ENCODE assay signal across 1 cellular context in the genomic region with DNA sequence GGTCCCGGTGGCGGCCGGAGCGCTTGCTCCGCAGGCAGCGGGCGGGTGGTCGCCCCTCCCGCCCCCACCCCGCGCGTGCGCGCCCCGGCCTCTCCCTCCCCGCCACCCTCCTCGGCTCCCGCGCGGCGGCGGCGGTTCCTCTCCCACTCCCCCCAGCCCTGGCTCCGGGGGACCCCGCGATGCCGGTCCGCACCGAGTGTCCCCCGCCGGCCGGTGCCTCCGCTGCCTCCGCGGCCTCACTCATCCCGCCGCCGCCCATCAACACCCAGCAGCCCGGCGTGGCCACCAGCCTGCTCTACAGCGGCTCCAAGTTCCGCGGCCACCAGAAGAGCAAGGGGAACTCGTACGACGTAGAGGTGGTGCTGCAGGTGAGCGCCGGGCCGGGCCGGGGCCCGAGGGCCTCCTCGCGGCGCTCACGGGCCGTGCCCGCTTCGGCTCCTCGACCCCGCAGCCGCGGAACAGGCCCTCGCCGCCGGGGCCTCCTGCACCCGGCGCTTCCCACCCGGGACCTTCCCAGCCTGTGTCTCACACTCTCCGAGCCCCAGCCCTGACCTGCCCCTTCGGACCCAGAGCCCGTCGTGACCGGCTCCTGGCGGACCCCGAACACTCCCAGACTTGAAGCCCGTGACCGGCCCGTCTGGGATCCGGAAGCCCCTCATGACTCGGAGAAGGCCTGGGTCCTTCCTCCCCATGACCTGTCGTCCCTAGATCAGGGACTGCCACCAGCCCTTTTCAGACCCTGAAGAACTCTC.
TF ChIP-seq lines count a peak whose summit lies in the region.

No MANE protein-coding gene starts in this region.

TF ChIP-seq in HepG2, 621 proteins besides CTCF, POLR2A, EP300 and RAD21 (continued from another document and continues in another):
- TF ChIP-seq ZNF777 (CRISPR knock-in tag; IDR thresholded peaks at IDR 0.05) (peak; percentile 43; the same call in 1 of the 2 replicates), ZNF557 (CRISPR knock-in tag; IDR thresholded peaks at IDR 0.05) (no peak), ATRX (CRISPR knock-in tag; IDR thresholded peaks at IDR 0.05; ENCODE audit: borderline replicate concordance) (no peak), ZFY (CRISPR knock-in tag; IDR thresholded peaks at IDR 0.05) (peak; percentile 66), SOX6 (IDR thresholded peaks at IDR 0.05) (no peak), SOX6 (CRISPR knock-in tag; IDR thresholded peaks at IDR 0.05) (no peak), ZNF547 (CRISPR knock-in tag; IDR thresholded peaks at IDR 0.05) (no peak; the same call in 1 of the 2 replicates), MIER2 (CRISPR knock-in tag; IDR thresholded peaks at IDR 0.05) (no peak), ZFP1 (CRISPR knock-in tag; IDR thresholded peaks at IDR 0.05) (no peak), ZNF773 (CRISPR knock-in tag; IDR thresholded peaks at IDR 0.05; ENCODE audit: borderline replicate concordance) (no peak), CAMTA2 (CRISPR knock-in tag; IDR thresholded peaks at IDR 0.05; ENCODE audit: borderline replicate concordance) (no peak), FOXK1 (CRISPR knock-in tag; IDR thresholded peaks at IDR 0.05; ENCODE audit: borderline replicate concordance, low read depth) (no peak), ZNF564 (CRISPR knock-in tag; IDR thresholded peaks at IDR 0.05) (0 out of 2 replicates have a peak, but pooled peaks have one; percentile 19), ZNF550 (CRISPR knock-in tag; IDR thresholded peaks at IDR 0.05; ENCODE audit: borderline replicate concordance) (no peak), NFYC (CRISPR knock-in tag; IDR thresholded peaks at IDR 0.05) (no peak), KLF15 (CRISPR knock-in tag; IDR thresholded peaks at IDR 0.05; ENCODE audit: borderline replicate concordance) (no peak), AGO1 (IDR thresholded peaks at IDR 0.05; ENCODE audit: low read depth, low read length, poor library complexity, severe bottlenecking) (no peak), SYNCRIP (IDR thresholded peaks at IDR 0.05; ENCODE audit: insufficient read depth, low read depth, low read length) (no peak), NR3C1 (CRISPR knock-in tag; IDR thresholded peaks at IDR 0.05) (no peak), CCDC6 (CRISPR knock-in tag; IDR thresholded peaks at IDR 0.05) (0 out of 2 replicates have a peak, but pooled peaks have one; percentile 3), NAIF1 (CRISPR knock-in tag; IDR thresholded peaks at IDR 0.05; ENCODE audit: borderline replicate concordance) (no peak), MED8 (CRISPR knock-in tag; IDR thresholded peaks at IDR 0.05; ENCODE audit: insufficient replicate concordance) (no peak), ZNF670 (CRISPR knock-in tag; IDR thresholded peaks at IDR 0.05; ENCODE audit: borderline replicate concordance) (no peak; the same call in 1 of the 2 replicates), NONO (IDR thresholded peaks at IDR 0.05) (no peak), NONO (CRISPR knock-in tag; conservative IDR thresholded peaks at IDR 0.05) (no peak), ZSCAN29 (CRISPR knock-in tag; conservative IDR thresholded peaks at IDR 0.05) (no peak), ZNF33B (CRISPR knock-in tag; IDR thresholded peaks at IDR 0.05) (0 out of 2 replicates have a peak, but pooled peaks have one; percentile 70), ZMAT5 (CRISPR knock-in tag; IDR thresholded peaks at IDR 0.05; ENCODE audit: borderline replicate concordance, low read depth) (no peak), TBX2 (CRISPR knock-in tag; IDR thresholded peaks at IDR 0.05; ENCODE audit: borderline replicate concordance) (no peak), CCAR2 (optimal IDR thresholded peaks at IDR 0.05; ENCODE audit: low read depth, low read length) (no peak), FOXA1 (IDR thresholded peaks at IDR 0.05) (no peak), FOXA1 (CRISPR knock-in tag; IDR thresholded peaks at IDR 0.05) (no peak), ZNF577 (CRISPR knock-in tag; IDR thresholded peaks at IDR 0.05; ENCODE audit: borderline replicate concordance, low read depth) (no peak), ZNF34 (CRISPR knock-in tag; IDR thresholded peaks at IDR 0.05; ENCODE audit: borderline replicate concordance) (no peak), SP2 (CRISPR knock-in tag; IDR thresholded peaks at IDR 0.05) (0 out of 2 replicates have a peak, but pooled peaks have one; percentile 14), AHR (CRISPR knock-in tag; IDR thresholded peaks at IDR 0.05) (no peak), BCL6 (CRISPR knock-in tag; IDR thresholded peaks at IDR 0.05) (0 out of 2 replicates have a peak, but pooled peaks have one; percentile 4), ZNF530 (CRISPR knock-in tag; IDR thresholded peaks at IDR 0.05; ENCODE audit: low read depth) (no peak), ZNF414 (CRISPR knock-in tag; IDR thresholded peaks at IDR 0.05) (peak; percentile 33; the same call in 1 of the 2 replicates), ZNF740 (CRISPR knock-in tag; IDR thresholded peaks at IDR 0.05) (no peak), DPF2 (CRISPR knock-in tag; IDR thresholded peaks at IDR 0.05; ENCODE audit: borderline replicate concordance, low read depth) (no peak)
- TF ChIP-seq, protein P1, sequence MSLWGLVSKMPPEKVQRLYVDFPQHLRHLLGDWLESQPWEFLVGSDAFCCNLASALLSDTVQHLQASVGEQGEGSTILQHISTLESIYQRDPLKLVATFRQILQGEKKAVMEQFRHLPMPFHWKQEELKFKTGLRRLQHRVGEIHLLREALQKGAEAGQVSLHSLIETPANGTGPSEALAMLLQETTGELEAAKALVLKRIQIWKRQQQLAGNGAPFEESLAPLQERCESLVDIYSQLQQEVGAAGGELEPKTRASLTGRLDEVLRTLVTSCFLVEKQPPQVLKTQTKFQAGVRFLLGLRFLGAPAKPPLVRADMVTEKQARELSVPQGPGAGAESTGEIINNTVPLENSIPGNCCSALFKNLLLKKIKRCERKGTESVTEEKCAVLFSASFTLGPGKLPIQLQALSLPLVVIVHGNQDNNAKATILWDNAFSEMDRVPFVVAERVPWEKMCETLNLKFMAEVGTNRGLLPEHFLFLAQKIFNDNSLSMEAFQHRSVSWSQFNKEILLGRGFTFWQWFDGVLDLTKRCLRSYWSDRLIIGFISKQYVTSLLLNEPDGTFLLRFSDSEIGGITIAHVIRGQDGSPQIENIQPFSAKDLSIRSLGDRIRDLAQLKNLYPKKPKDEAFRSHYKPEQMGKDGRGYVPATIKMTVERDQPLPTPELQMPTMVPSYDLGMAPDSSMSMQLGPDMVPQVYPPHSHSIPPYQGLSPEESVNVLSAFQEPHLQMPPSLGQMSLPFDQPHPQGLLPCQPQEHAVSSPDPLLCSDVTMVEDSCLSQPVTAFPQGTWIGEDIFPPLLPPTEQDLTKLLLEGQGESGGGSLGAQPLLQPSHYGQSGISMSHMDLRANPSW (CRISPR knock-in tag; IDR thresholded peaks at IDR 0.05; ENCODE audit: borderline replicate concordance): no peak
- TF ChIP-seq, protein P2, sequence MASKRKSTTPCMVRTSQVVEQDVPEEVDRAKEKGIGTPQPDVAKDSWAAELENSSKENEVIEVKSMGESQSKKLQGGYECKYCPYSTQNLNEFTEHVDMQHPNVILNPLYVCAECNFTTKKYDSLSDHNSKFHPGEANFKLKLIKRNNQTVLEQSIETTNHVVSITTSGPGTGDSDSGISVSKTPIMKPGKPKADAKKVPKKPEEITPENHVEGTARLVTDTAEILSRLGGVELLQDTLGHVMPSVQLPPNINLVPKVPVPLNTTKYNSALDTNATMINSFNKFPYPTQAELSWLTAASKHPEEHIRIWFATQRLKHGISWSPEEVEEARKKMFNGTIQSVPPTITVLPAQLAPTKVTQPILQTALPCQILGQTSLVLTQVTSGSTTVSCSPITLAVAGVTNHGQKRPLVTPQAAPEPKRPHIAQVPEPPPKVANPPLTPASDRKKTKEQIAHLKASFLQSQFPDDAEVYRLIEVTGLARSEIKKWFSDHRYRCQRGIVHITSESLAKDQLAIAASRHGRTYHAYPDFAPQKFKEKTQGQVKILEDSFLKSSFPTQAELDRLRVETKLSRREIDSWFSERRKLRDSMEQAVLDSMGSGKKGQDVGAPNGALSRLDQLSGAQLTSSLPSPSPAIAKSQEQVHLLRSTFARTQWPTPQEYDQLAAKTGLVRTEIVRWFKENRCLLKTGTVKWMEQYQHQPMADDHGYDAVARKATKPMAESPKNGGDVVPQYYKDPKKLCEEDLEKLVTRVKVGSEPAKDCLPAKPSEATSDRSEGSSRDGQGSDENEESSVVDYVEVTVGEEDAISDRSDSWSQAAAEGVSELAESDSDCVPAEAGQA (IDR thresholded peaks at IDR 0.05; ENCODE audit: low read depth): no peak
- TF ChIP-seq, protein P2 (CRISPR knock-in tag; IDR thresholded peaks at IDR 0.05; ENCODE audit: borderline replicate concordance): 0 out of 2 replicates have a peak, but pooled peaks have one; percentile 3
- TF ChIP-seq, protein P3, sequence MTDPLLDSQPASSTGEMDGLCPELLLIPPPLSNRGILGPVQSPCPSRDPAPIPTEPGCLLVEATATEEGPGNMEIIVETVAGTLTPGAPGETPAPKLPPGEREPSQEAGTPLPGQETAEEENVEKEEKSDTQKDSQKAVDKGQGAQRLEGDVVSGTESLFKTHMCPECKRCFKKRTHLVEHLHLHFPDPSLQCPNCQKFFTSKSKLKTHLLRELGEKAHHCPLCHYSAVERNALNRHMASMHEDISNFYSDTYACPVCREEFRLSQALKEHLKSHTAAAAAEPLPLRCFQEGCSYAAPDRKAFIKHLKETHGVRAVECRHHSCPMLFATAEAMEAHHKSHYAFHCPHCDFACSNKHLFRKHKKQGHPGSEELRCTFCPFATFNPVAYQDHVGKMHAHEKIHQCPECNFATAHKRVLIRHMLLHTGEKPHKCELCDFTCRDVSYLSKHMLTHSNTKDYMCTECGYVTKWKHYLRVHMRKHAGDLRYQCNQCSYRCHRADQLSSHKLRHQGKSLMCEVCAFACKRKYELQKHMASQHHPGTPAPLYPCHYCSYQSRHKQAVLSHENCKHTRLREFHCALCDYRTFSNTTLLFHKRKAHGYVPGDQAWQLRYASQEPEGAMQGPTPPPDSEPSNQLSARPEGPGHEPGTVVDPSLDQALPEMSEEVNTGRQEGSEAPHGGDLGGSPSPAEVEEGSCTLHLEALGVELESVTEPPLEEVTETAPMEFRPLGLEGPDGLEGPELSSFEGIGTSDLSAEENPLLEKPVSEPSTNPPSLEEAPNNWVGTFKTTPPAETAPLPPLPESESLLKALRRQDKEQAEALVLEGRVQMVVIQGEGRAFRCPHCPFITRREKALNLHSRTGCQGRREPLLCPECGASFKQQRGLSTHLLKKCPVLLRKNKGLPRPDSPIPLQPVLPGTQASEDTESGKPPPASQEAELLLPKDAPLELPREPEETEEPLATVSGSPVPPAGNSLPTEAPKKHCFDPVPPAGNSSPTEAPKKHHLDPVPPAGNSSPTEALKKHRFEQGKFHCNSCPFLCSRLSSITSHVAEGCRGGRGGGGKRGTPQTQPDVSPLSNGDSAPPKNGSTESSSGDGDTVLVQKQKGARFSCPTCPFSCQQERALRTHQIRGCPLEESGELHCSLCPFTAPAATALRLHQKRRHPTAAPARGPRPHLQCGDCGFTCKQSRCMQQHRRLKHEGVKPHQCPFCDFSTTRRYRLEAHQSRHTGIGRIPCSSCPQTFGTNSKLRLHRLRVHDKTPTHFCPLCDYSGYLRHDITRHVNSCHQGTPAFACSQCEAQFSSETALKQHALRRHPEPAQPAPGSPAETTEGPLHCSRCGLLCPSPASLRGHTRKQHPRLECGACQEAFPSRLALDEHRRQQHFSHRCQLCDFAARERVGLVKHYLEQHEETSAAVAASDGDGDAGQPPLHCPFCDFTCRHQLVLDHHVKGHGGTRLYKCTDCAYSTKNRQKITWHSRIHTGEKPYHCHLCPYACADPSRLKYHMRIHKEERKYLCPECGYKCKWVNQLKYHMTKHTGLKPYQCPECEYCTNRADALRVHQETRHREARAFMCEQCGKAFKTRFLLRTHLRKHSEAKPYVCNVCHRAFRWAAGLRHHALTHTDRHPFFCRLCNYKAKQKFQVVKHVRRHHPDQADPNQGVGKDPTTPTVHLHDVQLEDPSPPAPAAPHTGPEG (CRISPR knock-in tag; IDR thresholded peaks at IDR 0.05): no peak
- TF ChIP-seq, protein P4, sequence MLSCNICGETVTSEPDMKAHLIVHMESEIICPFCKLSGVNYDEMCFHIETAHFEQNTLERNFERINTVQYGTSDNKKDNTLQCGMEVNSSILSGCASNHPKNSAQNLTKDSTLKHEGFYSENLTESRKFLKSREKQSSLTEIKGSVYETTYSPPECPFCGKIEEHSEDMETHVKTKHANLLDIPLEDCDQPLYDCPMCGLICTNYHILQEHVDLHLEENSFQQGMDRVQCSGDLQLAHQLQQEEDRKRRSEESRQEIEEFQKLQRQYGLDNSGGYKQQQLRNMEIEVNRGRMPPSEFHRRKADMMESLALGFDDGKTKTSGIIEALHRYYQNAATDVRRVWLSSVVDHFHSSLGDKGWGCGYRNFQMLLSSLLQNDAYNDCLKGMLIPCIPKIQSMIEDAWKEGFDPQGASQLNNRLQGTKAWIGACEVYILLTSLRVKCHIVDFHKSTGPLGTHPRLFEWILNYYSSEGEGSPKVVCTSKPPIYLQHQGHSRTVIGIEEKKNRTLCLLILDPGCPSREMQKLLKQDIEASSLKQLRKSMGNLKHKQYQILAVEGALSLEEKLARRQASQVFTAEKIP (CRISPR knock-in tag; IDR thresholded peaks at IDR 0.05; ENCODE audit: borderline replicate concordance): no peak
